25 cellular contexts compared by ENCODE assay signal in genomic region chr4:182600836-182601235, GRCh38.
"Had no signal": no experiment of that assay in that cellular context is flagged by ENCODE, and none has a peak within 500 bp of the region (broad histone marks: within the 10 kb centered on the region; RNA-seq: fewer than 3 reads in every experiment).

No MANE protein-coding gene starts in this region.

- H3K4me1 Mint-ChIP-seq: activated CD4-positive, alpha-beta T cell treated with anti-CD3 and anti-CD28 coated beads for 36 hours; IgD-negative memory B cell had no signal

- H3K9me3 Mint-ChIP-seq: activated CD4-positive, alpha-beta memory T cell treated with anti-CD3 and anti-CD28 coated beads for 36 hours; activated naive CD4-positive, alpha-beta T cell treated with anti-CD3 and anti-CD28 coated beads for 36 hours; activated naive CD4-positive, alpha-beta T cell treated with anti-CD3 and anti-CD28 coated beads, Interleukin-2, amount 50 U/mL, for 72 hours; activated T-cell treated with anti-CD3 and anti-CD28 coated beads, Interleukin-2, amount 50 U/mL, for 4 hours; activated T-helper 1 cell treated with anti-CD3 and anti-CD28 coated beads, Interleukin-12 subunit alpha, Interleukin-12 subunit beta, Interleukin-2, Interleukin-4 antibody, amounts not matched to agents 30 ng/mL and 10 ng/mL and 1 ng/mL, durations not matched to agents 14 hours and 24 hours and 36 hours; IgD-negative memory B cell; T-helper 2 cell treated with Interferon-gamma antibody and Interleukin-4, amounts not matched to agents 5 μg/mL and 100 μg/mL, for 36 hours had no signal

- DNase-seq: activated CD4-positive, alpha-beta memory T cell treated with anti-CD3 and anti-CD28 coated beads for 36 hours; activated CD4-positive, alpha-beta T cell treated with anti-CD3 and anti-CD28 coated beads for 36 hours; activated CD4-positive, alpha-beta T cell treated with anti-CD3 and anti-CD28 coated beads, Interleukin-2, amount 50 U/mL, for 1 hour; activated CD8-positive, alpha-beta memory T cell treated with anti-CD3 and anti-CD28 coated beads, Interleukin-2, amount 50 U/mL, for 4 hours; activated gamma-delta T cell treated with Interleukin-2 at 50 U/mL for 16 hours; activated naive CD4-positive, alpha-beta T cell treated with anti-CD3 and anti-CD28 coated beads for 36 hours; activated T-cell treated with anti-CD3 and anti-CD28 coated beads for 4 hours; activated T-cell treated with anti-CD3 and anti-CD28 coated beads, Interleukin-2, amount 50 U/mL, for 4 hours; adrenal gland; body of pancreas; Karpas-422; KBM-7; NCI-H146; NCI-H187; NCI-H2029 treated with DMSO at 0.1 percent for 48 hours; NCI-H2107; NCI-H510A; NCI-H526 had no signal

- H3K27ac Mint-ChIP-seq: activated CD4-positive, alpha-beta memory T cell treated with anti-CD3 and anti-CD28 coated beads for 36 hours; activated CD4-positive, alpha-beta T cell treated with anti-CD3 and anti-CD28 coated beads for 36 hours; activated naive CD4-positive, alpha-beta T cell treated with anti-CD3 and anti-CD28 coated beads for 36 hours; activated naive CD4-positive, alpha-beta T cell treated with anti-CD3 and anti-CD28 coated beads, Interleukin-2, amount 50 U/mL, for 72 hours; activated T-helper 1 cell treated with anti-CD3 and anti-CD28 coated beads, Interleukin-12 subunit alpha, Interleukin-12 subunit beta, Interleukin-2, Interleukin-4 antibody, amounts not matched to agents 30 ng/mL and 10 ng/mL and 1 ng/mL, durations not matched to agents 14 hours and 24 hours and 36 hours; IgD-negative memory B cell; T-helper 2 cell treated with Interferon-gamma antibody and Interleukin-4, amounts not matched to agents 5 μg/mL and 100 μg/mL, for 36 hours had no signal

- H3K9me3 ChIP-seq: adrenal gland, body of pancreas, breast epithelium, SJSA1 had no signal

- H3K36me3 Mint-ChIP-seq: activated CD4-positive, alpha-beta memory T cell treated with anti-CD3 and anti-CD28 coated beads for 36 hours; activated naive CD4-positive, alpha-beta T cell treated with anti-CD3 and anti-CD28 coated beads, Interleukin-2, amount 50 U/mL, for 72 hours had no signal

- H3K4me3 ChIP-seq: adrenal gland, body of pancreas, breast epithelium, SJSA1 had no signal

- H3K36me3 ChIP-seq: adrenal gland, breast epithelium, SJSA1 had no signal

- H3K4me1 ChIP-seq: adrenal gland, body of pancreas, breast epithelium had no signal

- H3K27me3 Mint-ChIP-seq: activated CD4-positive, alpha-beta memory T cell treated with anti-CD3 and anti-CD28 coated beads for 36 hours had no signal

- H3K27me3 ChIP-seq: adrenal gland, body of pancreas, breast epithelium, SJSA1 had no signal

- ATAC-seq: activated CD4-positive, alpha-beta T cell treated with anti-CD3 and anti-CD28 coated beads for 36 hours; activated naive CD4-positive, alpha-beta T cell treated with anti-CD3 and anti-CD28 coated beads, Interleukin-2, amount 50 U/mL, for 72 hours; activated T-cell treated with anti-CD3 and anti-CD28 coated beads, Interleukin-2, amount 50 U/mL, for 4 hours; body of pancreas; Panc1 had no signal

- H3K4me3 Mint-ChIP-seq: activated CD4-positive, alpha-beta memory T cell treated with anti-CD3 and anti-CD28 coated beads for 36 hours; activated CD4-positive, alpha-beta T cell treated with anti-CD3 and anti-CD28 coated beads for 36 hours; activated naive CD4-positive, alpha-beta T cell treated with anti-CD3 and anti-CD28 coated beads for 36 hours; activated T-cell treated with anti-CD3 and anti-CD28 coated beads, Interleukin-2, amount 50 U/mL, for 4 hours; activated T-helper 1 cell treated with anti-CD3 and anti-CD28 coated beads, Interleukin-12 subunit alpha, Interleukin-12 subunit beta, Interleukin-2, Interleukin-4 antibody, amounts not matched to agents 30 ng/mL and 10 ng/mL and 1 ng/mL, durations not matched to agents 14 hours and 24 hours and 36 hours; IgD-negative memory B cell; T-helper 2 cell treated with Interferon-gamma antibody and Interleukin-4, amounts not matched to agents 5 μg/mL and 100 μg/mL, for 36 hours had no signal

- H3K27ac ChIP-seq: adrenal gland, body of pancreas, breast epithelium, SJSA1 had no signal
